In genomic region chr10:34985146-34985545, GRCh38 we compare ENCODE assay signal across 1 cellular context.
TF ChIP-seq lines count a peak whose summit lies in the region.

No MANE protein-coding gene starts in this region.

TF ChIP-seq in K562, 482 proteins besides CTCF, POLR2A, EP300 and RAD21 (continued from another document):
- TF ChIP-seq, protein P1, sequence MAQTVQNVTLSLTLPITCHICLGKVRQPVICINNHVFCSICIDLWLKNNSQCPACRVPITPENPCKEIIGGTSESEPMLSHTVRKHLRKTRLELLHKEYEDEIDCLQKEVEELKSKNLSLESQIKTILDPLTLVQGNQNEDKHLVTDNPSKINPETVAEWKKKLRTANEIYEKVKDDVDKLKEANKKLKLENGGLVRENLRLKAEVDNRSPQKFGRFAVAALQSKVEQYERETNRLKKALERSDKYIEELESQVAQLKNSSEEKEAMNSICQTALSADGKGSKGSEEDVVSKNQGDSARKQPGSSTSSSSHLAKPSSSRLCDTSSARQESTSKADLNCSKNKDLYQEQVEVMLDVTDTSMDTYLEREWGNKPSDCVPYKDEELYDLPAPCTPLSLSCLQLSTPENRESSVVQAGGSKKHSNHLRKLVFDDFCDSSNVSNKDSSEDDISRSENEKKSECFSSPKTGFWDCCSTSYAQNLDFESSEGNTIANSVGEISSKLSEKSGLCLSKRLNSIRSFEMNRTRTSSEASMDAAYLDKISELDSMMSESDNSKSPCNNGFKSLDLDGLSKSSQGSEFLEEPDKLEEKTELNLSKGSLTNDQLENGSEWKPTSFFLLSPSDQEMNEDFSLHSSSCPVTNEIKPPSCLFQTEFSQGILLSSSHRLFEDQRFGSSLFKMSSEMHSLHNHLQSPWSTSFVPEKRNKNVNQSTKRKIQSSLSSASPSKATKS (CRISPR knock-in tag; IDR thresholded peaks at IDR 0.05) = no peak
- TF ChIP-seq PCBP1 (IDR thresholded peaks at IDR 0.05; ENCODE audit: low read depth, low read length, poor library complexity, severe bottlenecking) (no peak), HIVEP1 (CRISPR knock-in tag; IDR thresholded peaks at IDR 0.05) (no peak)
